In genomic region chr9:135282808-135283207, GRCh38 we compare ENCODE assay signal across 1 cellular context.
TF ChIP-seq lines count a peak whose summit lies in the region.

No MANE protein-coding gene starts in this region.

TF ChIP-seq in H1, 55 proteins besides CTCF, POLR2A, EP300 and RAD21 (continued from another document):
- no peak for TF ChIP-seq RNF2 (IDR thresholded peaks at IDR 0.05; ENCODE audit: borderline replicate concordance, low read depth, low read length, missing control alignments, poor library complexity, severe bottlenecking)
- TF ChIP-seq BCL11A (IDR thresholded peaks at IDR 0.05; ENCODE audit: low read depth in 2 of 2, low read length in 2 of 2) = no peak
- no peak for TF ChIP-seq SUZ12 (IDR thresholded peaks at IDR 0.05; ENCODE audit: low read length)
- TF ChIP-seq KDM4A (IDR thresholded peaks at IDR 0.05; ENCODE audit: low read depth, low read length, severe bottlenecking) = no peak
